ENCODE assay signal across 25 cellular contexts in the genomic region with DNA sequence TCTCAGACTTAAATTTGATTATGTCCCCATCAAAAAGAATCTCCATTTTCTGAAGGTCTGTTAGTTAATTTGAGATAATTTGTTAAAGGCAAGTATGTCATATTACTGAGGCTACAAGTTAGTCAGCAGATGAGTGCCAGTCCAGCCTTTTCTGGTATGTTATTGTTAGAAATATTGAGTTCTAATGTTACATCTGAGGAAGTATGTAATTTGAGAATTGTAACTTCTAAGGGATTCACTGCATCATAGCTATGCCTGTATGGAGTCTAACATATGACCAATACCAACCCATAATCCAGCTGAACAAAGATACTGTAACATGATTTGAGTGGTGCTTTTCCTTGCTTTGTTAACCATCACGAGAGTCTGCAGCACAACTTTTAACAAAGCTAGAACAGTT. TPM values are rescaled to one million over a fixed set of nuclear protein-coding genes. Genes with fewer than 3 reads are reported as not detected.
A peak's percentile ranks its signal among the peaks of the same experiment; 100 is the strongest.
DNase-seq lines count a peak whose midpoint lies in the region; ATAC-seq, FAIRE-seq and TF ChIP-seq lines count a peak whose summit lies in the region.
"Had no signal": no experiment of that assay in that cellular context is flagged by ENCODE, and none has a peak within 500 bp of the region (broad histone marks: within the 10 kb centered on the region; RNA-seq: fewer than 3 reads in every experiment).

No MANE protein-coding gene starts in this region.

- H3K27ac ChIP-seq in astrocyte (ENCODE audit: low read depth, low read length) (peak overlapping the region; percentile 32), skeletal muscle tissue (ENCODE audit: low read depth, low read length) (peak overlapping the region; percentile 10)
- H3K27ac ChIP-seq: C4-2B, spleen, suprapubic skin, uterus had no signal

- H3K27me3 ChIP-seq in astrocyte (ENCODE audit: insufficient read depth, low read length) = no peaks in the 10 kb centered on the region
- no peaks in the 10 kb centered on the region for H3K27me3 ChIP-seq in skeletal muscle tissue (ENCODE audit: control insufficient read depth in 3 of 3, insufficient read depth in 3 of 3, low read length in 3 of 3)
- H3K27me3 ChIP-seq: spleen, suprapubic skin, uterus had no signal

- no peak for ATAC-seq in activated naive CD8-positive, alpha-beta T cell treated with anti-CD3 and anti-CD28 coated beads, Interleukin-2, amount 50 U/mL, for 24 hours
- ATAC-seq: activated CD4-positive, alpha-beta T cell treated with anti-CD3 and anti-CD28 coated beads for 36 hours; natural killer cell had no signal

- H2AFZ ChIP-seq in astrocyte (ENCODE audit: low read depth, low read length) = no peak overlapping the region

- peaks cover 14% of the 10 kb centered on the region for H3K4me1 Mint-ChIP-seq in activated T-cell treated with anti-CD3 and anti-CD28 coated beads, Interleukin-2, amount 50 U/mL, for 24 hours (ENCODE audit: low read depth)
- H3K4me1 Mint-ChIP-seq in astrocyte (ENCODE audit: low read depth, unreplicated experiment) (peaks cover 7% of the 10 kb centered on the region), mesothelial cell of epicardium (no peaks in the 10 kb centered on the region)
- H3K4me1 Mint-ChIP-seq in activated naive CD8-positive, alpha-beta T cell treated with anti-CD3 and anti-CD28 coated beads, Interleukin-2, amount 50 U/mL, for 24 hours = peaks cover 12% of the 10 kb centered on the region
- H3K4me1 Mint-ChIP-seq: H9 had no signal

- DNase-seq in activated T-cell treated with anti-CD3 and anti-CD28 coated beads, Interleukin-2, amount 50 U/mL, for 24 hours = no peak
- DNase-seq in activated T-cell treated with anti-CD3 and anti-CD28 coated beads, Interleukin-2, amount 50 U/mL, for 1 hour = no peak
- peak; percentile 66 for DNase-seq in astrocyte (ENCODE audit: low read depth)
- DNase-seq in fibroblast of the aortic adventitia (ENCODE audit: low read depth) = peak; percentile 21
- no peak for DNase-seq in activated naive CD8-positive, alpha-beta T cell treated with anti-CD3 and anti-CD28 coated beads, Interleukin-2, amount 50 U/mL, for 24 hours
- DNase-seq in mesothelial cell of epicardium (ENCODE audit: low spot score in 2 of 2, unreplicated experiment in 2 of 2) = no peak
- no peak for DNase-seq in ecto neural progenitor cell (ENCODE audit: low spot score)
- DNase-seq: 8988T; activated CD4-positive, alpha-beta T cell treated with anti-CD3 and anti-CD28 coated beads for 36 hours; DMS153; H9; hypothalamus; kidney; natural killer cell; NCI-H1694 treated with DMSO at 0.1 percent for 48 hours; NCI-H345; spleen; uterus had no signal

- H3K36me3 ChIP-seq in astrocyte (ENCODE audit: insufficient read depth, low read length) = peaks cover 21% of the 10 kb centered on the region
- peaks cover 9 to 36% (median 26%) of the 10 kb centered on the region in 3 donors for H3K36me3 ChIP-seq in skeletal muscle tissue (ENCODE audit: control insufficient read depth in 3 of 3, insufficient read depth in 3 of 3, low read length in 3 of 3)
- H3K36me3 ChIP-seq: uterus had no signal

- TF ChIP-seq CTCF in astrocyte (IDR thresholded peaks at IDR 0.05; ENCODE audit: insufficient read depth, low read depth, low read length) (no peak), fibroblast of the aortic adventitia (IDR thresholded peaks at IDR 0.05; ENCODE audit: insufficient read depth, low read length) (no peak), mesothelial cell of epicardium (IDR thresholded peaks at IDR 0.05; ENCODE audit: unreplicated experiment) (no peak)

- H3K4me2 ChIP-seq in astrocyte (ENCODE audit: low read length) = no peak overlapping the region

- H3K9ac ChIP-seq in astrocyte (ENCODE audit: low read length) (peak overlapping the region; percentile 17), skeletal muscle tissue (ENCODE audit: low read depth in 1 of 3, low read length in 3 of 3) (no peak overlapping the region)

- FAIRE-seq in astrocyte (lab: Jason Lieb, UNC) = no peak
- FAIRE-seq: GM12892, kidney had no signal

- H3K27me3 Mint-ChIP-seq in activated T-cell treated with anti-CD3 and anti-CD28 coated beads, Interleukin-2, amount 50 U/mL, for 24 hours = no peaks in the 10 kb centered on the region
- H3K27me3 Mint-ChIP-seq in astrocyte (ENCODE audit: low read depth, unreplicated experiment) (no peaks in the 10 kb centered on the region), mesothelial cell of epicardium (ENCODE audit: low read depth) (no peaks in the 10 kb centered on the region)
- no peaks in the 10 kb centered on the region for H3K27me3 Mint-ChIP-seq in activated naive CD8-positive, alpha-beta T cell treated with anti-CD3 and anti-CD28 coated beads, Interleukin-2, amount 50 U/mL, for 24 hours
- H3K27me3 Mint-ChIP-seq: activated CD4-positive, alpha-beta T cell treated with anti-CD3 and anti-CD28 coated beads for 36 hours had no signal

- no peaks in the 10 kb centered on the region for H3K9me3 Mint-ChIP-seq in activated T-cell treated with anti-CD3 and anti-CD28 coated beads, Interleukin-2, amount 50 U/mL, for 24 hours
- H3K9me3 Mint-ChIP-seq in astrocyte (ENCODE audit: unreplicated experiment) (no peaks in the 10 kb centered on the region), mesothelial cell of epicardium (no peaks in the 10 kb centered on the region)
- no peaks in the 10 kb centered on the region for H3K9me3 Mint-ChIP-seq in activated naive CD8-positive, alpha-beta T cell treated with anti-CD3 and anti-CD28 coated beads, Interleukin-2, amount 50 U/mL, for 24 hours
- H3K9me3 Mint-ChIP-seq: H9, natural killer cell had no signal

- no peaks in the 10 kb centered on the region for H3K9me3 ChIP-seq in astrocyte (ENCODE audit: insufficient read depth, low read depth, low read length)
- no peaks in the 10 kb centered on the region for H3K9me3 ChIP-seq in skeletal muscle tissue (ENCODE audit: control insufficient read depth in 3 of 3, low read length in 3 of 3)
- H3K9me3 ChIP-seq: spleen, suprapubic skin, uterus had no signal

- H3K79me2 ChIP-seq in astrocyte (ENCODE audit: insufficient read depth, low read length) = peaks cover 6% of the 10 kb centered on the region

- H3K4me1 ChIP-seq in astrocyte (ENCODE audit: insufficient read depth, low read length) (peaks cover 13% of the 10 kb centered on the region), skeletal muscle tissue (ENCODE audit: control insufficient read depth in 3 of 3, insufficient read depth in 3 of 3, low read length in 3 of 3) (peaks cover 16 to 28% (median 20%) of the 10 kb centered on the region in 3 donors)

- H3K4me3 Mint-ChIP-seq in activated T-cell treated with anti-CD3 and anti-CD28 coated beads, Interleukin-2, amount 50 U/mL, for 24 hours = no peak overlapping the region
- H3K4me3 Mint-ChIP-seq in astrocyte (ENCODE audit: unreplicated experiment) = no peak overlapping the region
- no peak overlapping the region for H3K4me3 Mint-ChIP-seq in activated naive CD8-positive, alpha-beta T cell treated with anti-CD3 and anti-CD28 coated beads, Interleukin-2, amount 50 U/mL, for 24 hours
- no peak overlapping the region for H3K4me3 Mint-ChIP-seq in mesothelial cell of epicardium
- H3K4me3 Mint-ChIP-seq: activated CD4-positive, alpha-beta T cell treated with anti-CD3 and anti-CD28 coated beads for 36 hours; H9; natural killer cell had no signal

- H4K20me1 ChIP-seq in astrocyte (ENCODE audit: insufficient read depth, low read length) = peaks cover 21% of the 10 kb centered on the region

- H3K36me3 Mint-ChIP-seq in activated T-cell treated with anti-CD3 and anti-CD28 coated beads, Interleukin-2, amount 50 U/mL, for 24 hours (ENCODE audit: low read depth) = peaks cover 69% of the 10 kb centered on the region
- peaks cover 24% of the 10 kb centered on the region for H3K36me3 Mint-ChIP-seq in astrocyte (ENCODE audit: low read depth, unreplicated experiment)
- peaks cover 14% of the 10 kb centered on the region for H3K36me3 Mint-ChIP-seq in activated naive CD8-positive, alpha-beta T cell treated with anti-CD3 and anti-CD28 coated beads, Interleukin-2, amount 50 U/mL, for 24 hours (ENCODE audit: low read depth)
- peaks cover 27% of the 10 kb centered on the region for H3K36me3 Mint-ChIP-seq in mesothelial cell of epicardium
- H3K36me3 Mint-ChIP-seq: natural killer cell had no signal

- H3K27ac Mint-ChIP-seq in activated T-cell treated with anti-CD3 and anti-CD28 coated beads, Interleukin-2, amount 50 U/mL, for 24 hours = peak overlapping the region; percentile 14
- H3K27ac Mint-ChIP-seq in astrocyte (ENCODE audit: unreplicated experiment) (no peak overlapping the region), mesothelial cell of epicardium (no peak overlapping the region)
- H3K27ac Mint-ChIP-seq in activated naive CD8-positive, alpha-beta T cell treated with anti-CD3 and anti-CD28 coated beads, Interleukin-2, amount 50 U/mL, for 24 hours = no peak overlapping the region
- H3K27ac Mint-ChIP-seq: activated CD4-positive, alpha-beta T cell treated with anti-CD3 and anti-CD28 coated beads for 36 hours had no signal

- H3K4me3 ChIP-seq in astrocyte (ENCODE audit: insufficient read depth, low read depth, low read length) = no peak overlapping the region
- H3K4me3 ChIP-seq in fibroblast of the aortic adventitia (ENCODE audit: low read depth, low read length) = no peak overlapping the region
- no peak overlapping the region for H3K4me3 ChIP-seq in skeletal muscle tissue (ENCODE audit: low read length in 3 of 3)
- H3K4me3 ChIP-seq: spleen, suprapubic skin, uterus had no signal

RNA-seq across cellular contexts. Expression of a gene that starts 13.9 kb away (rescaled TPM):
- total RNA-seq in astrocyte = not detected in 2 replicates
- not detected in 2 replicates for total RNA-seq in fibroblast of the aortic adventitia (ENCODE audit: low replicate concordance)
- not detected for total RNA-seq in skeletal muscle tissue
- not detected in 3 replicates for total RNA-seq in mesothelial cell of epicardium
- total RNA-seq: fibroblast of villous mesenchyme, H9, lung microvascular endothelial cell, natural killer cell, posterior vena cava had no signal

RNA-seq across cellular contexts. Expression of a gene that starts 20.5 kb away (rescaled TPM):
- total RNA-seq in astrocyte (0.22 TPM in 1 of 2 replicates, not detected in the other), fibroblast of the aortic adventitia (ENCODE audit: low replicate concordance) (0.18 TPM in 1 of 2 replicates, not detected in the other), skeletal muscle tissue (0.52 TPM), mesothelial cell of epicardium (0.20 TPM in 1 of 3 replicates, not detected in the others)
- total RNA-seq: suprapubic skin had no signal

RNA-seq across cellular contexts. Expression of a gene that starts 25.7 kb away (rescaled TPM):
- total RNA-seq in astrocyte = 0.59 and 0.60 TPM in 2 replicates
- 0.99 and 1.8 TPM in 2 replicates for total RNA-seq in fibroblast of the aortic adventitia (ENCODE audit: low replicate concordance)
- total RNA-seq in skeletal muscle tissue = 23.5 TPM
- 1.4 to 1.6 TPM (median 1.5 TPM) in 3 replicates for total RNA-seq in mesothelial cell of epicardium

RNA-seq across cellular contexts. Expression of a gene that starts 27.5 kb away (rescaled TPM):
- total RNA-seq in astrocyte (64.2 and 75.3 TPM in 2 replicates), fibroblast of the aortic adventitia (ENCODE audit: low replicate concordance) (70.9 and 77.3 TPM in 2 replicates), skeletal muscle tissue (86.6 TPM), mesothelial cell of epicardium (86.6 to 93.4 TPM (median 88.2 TPM) in 3 replicates)

RNA-seq across cellular contexts. Expression of a gene that starts 34.7 kb away (rescaled TPM):
- 4.5 and 5.2 TPM in 2 replicates for total RNA-seq in astrocyte
- 1.8 and 2.0 TPM in 2 replicates for total RNA-seq in fibroblast of the aortic adventitia (ENCODE audit: low replicate concordance)
- total RNA-seq in skeletal muscle tissue = 12.0 TPM
- 4.8 to 6.5 TPM (median 6.1 TPM) in 3 replicates for total RNA-seq in mesothelial cell of epicardium

Comparison
In these comparisons a context has a peak if more than half of its experiments do, and no peak if none do; other contexts are left out.
1. DNase-seq: peak in astrocyte (single experiment) and fibroblast of the aortic adventitia (single experiment); none in activated T-cell treated with anti-CD3 and anti-CD28 coated beads, Interleukin-2, amount 50 U/mL, for 24 hours (single experiment), activated T-cell treated with anti-CD3 and anti-CD28 coated beads, Interleukin-2, amount 50 U/mL, for 1 hour (single experiment), activated naive CD8-positive, alpha-beta T cell treated with anti-CD3 and anti-CD28 coated beads, Interleukin-2, amount 50 U/mL, for 24 hours (single experiment), mesothelial cell of epicardium (0 of 2) and ecto neural progenitor cell (single experiment).